Comparison of ENCODE assay signal across 20 cellular contexts in genomic region chr9:38186372-38187115, GRCh38.
"Had no signal": no experiment of that assay in that cellular context is flagged by ENCODE, and none has a peak within 500 bp of the region (broad histone marks: within the 10 kb centered on the region; RNA-seq: fewer than 3 reads in every experiment).

No MANE protein-coding gene starts in this region.

- H3K9me3 Mint-ChIP-seq: activated naive CD4-positive, alpha-beta T cell treated with anti-CD3 and anti-CD28 coated beads, Interleukin-2, amount 10 ng/mL, durations not matched to agents 7 days and 5 days; brain; neural crest cell; T-helper 1 cell treated with Interleukin-12 subunit alpha and Interleukin-12 subunit beta and Interleukin-4 antibody, amounts not matched to agents 30 μg/mL and 1 μg/mL, for 36 hours had no signal

- H3K9ac ChIP-seq: parathyroid adenoma had no signal

- H3K27ac ChIP-seq: adrenal gland, dorsolateral prefrontal cortex, esophagus muscularis mucosa, left ventricle myocardium inferior, parathyroid adenoma, stomach, thoracic aorta had no signal

- H3K4me3 ChIP-seq: adrenal gland, dorsolateral prefrontal cortex, esophagus muscularis mucosa, left ventricle myocardium inferior, stomach, thoracic aorta had no signal

- H3K27me3 ChIP-seq: adrenal gland, esophagus muscularis mucosa had no signal

- H3K36me3 ChIP-seq: adrenal gland, esophagus muscularis mucosa, left ventricle myocardium inferior, stomach, thoracic aorta had no signal

- H3K36me3 Mint-ChIP-seq: activated naive CD4-positive, alpha-beta T cell treated with anti-CD3 and anti-CD28 coated beads, Interleukin-2, amount 10 ng/mL, durations not matched to agents 7 days and 5 days; brain; WTC11 had no signal

- DNase-seq: activated CD4-positive, alpha-beta T cell treated with anti-CD3 and anti-CD28 coated beads for 48 hours; activated CD8-positive, alpha-beta T cell treated with anti-CD3 and anti-CD28 coated beads, Interleukin-2, amount 10 ng/mL, durations not matched to agents 7 days and 5 days; activated naive CD4-positive, alpha-beta T cell treated with anti-CD3 and anti-CD28 coated beads, Interleukin-2, amount 10 ng/mL, durations not matched to agents 7 days and 5 days; adrenal gland; dorsolateral prefrontal cortex; foreskin fibroblast; head of caudate nucleus; left ventricle myocardium inferior; mesendoderm; small intestine; stomach had no signal

- H3K4me3 Mint-ChIP-seq: activated CD8-positive, alpha-beta T cell treated with anti-CD3 and anti-CD28 coated beads, Interleukin-2, amount 10 ng/mL, durations not matched to agents 7 days and 5 days; activated naive CD4-positive, alpha-beta T cell treated with anti-CD3 and anti-CD28 coated beads, Interleukin-2, amount 10 ng/mL, durations not matched to agents 7 days and 5 days; brain; neural crest cell; T-helper 1 cell treated with Interleukin-12 subunit alpha and Interleukin-12 subunit beta and Interleukin-4 antibody, amounts not matched to agents 30 μg/mL and 1 μg/mL, for 36 hours; WTC11 had no signal

- H3K27ac Mint-ChIP-seq: activated CD8-positive, alpha-beta T cell treated with anti-CD3 and anti-CD28 coated beads, Interleukin-2, amount 10 ng/mL, durations not matched to agents 7 days and 5 days; activated naive CD4-positive, alpha-beta T cell treated with anti-CD3 and anti-CD28 coated beads, Interleukin-2, amount 10 ng/mL, durations not matched to agents 7 days and 5 days; T-helper 1 cell treated with Interleukin-12 subunit alpha and Interleukin-12 subunit beta and Interleukin-4 antibody, amounts not matched to agents 30 μg/mL and 1 μg/mL, for 36 hours; WTC11 had no signal

- H3K4me1 ChIP-seq: adrenal gland, esophagus muscularis mucosa, left ventricle myocardium inferior, parathyroid adenoma, stomach had no signal

- ATAC-seq: activated CD8-positive, alpha-beta T cell treated with anti-CD3 and anti-CD28 coated beads, Interleukin-2, amount 10 ng/mL, durations not matched to agents 7 days and 5 days; WTC11 had no signal

- H3K9me3 ChIP-seq: adrenal gland, esophagus muscularis mucosa, left ventricle myocardium inferior, thoracic aorta had no signal

- H3K4me1 Mint-ChIP-seq: activated naive CD4-positive, alpha-beta T cell treated with anti-CD3 and anti-CD28 coated beads, Interleukin-2, amount 10 ng/mL, durations not matched to agents 7 days and 5 days had no signal

- H3K79me2 ChIP-seq: parathyroid adenoma had no signal

- H3K27me3 Mint-ChIP-seq: brain had no signal

- FAIRE-seq: islet of Langerhans, small intestine, urothelium cell line had no signal

- H2AFZ ChIP-seq: parathyroid adenoma had no signal
